In the genomic region with DNA sequence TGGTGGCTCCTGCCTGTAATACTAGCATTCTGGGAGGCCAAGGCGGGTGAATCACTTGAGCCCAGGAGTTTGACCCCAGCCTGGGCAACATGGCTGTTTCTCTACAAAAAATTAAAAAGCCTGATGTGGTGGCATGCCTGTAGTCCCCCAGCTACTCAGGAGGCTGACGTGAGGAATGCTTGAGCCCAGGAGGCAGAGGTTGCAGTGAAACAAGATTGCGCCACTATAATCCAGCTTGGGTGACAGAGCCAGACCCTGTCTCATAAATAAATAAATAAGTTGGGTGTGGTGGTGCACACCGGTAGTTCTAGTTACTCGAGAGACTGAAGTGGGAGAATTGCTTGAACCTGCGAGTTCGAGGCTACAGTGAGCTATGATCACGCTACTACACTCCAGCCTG, we compare ENCODE assay signal across 1 cellular context.
TF ChIP-seq lines count a peak whose summit lies in the region.

No MANE protein-coding gene starts in this region.

TF ChIP-seq in H1, 55 proteins besides CTCF, POLR2A, EP300 and RAD21:
- TF ChIP-seq SRF (IDR thresholded peaks at IDR 0.05; ENCODE audit: low read depth, low read length): no peak
- 0 out of 2 replicates have a peak, but pooled peaks have one; percentile 2 for TF ChIP-seq CEBPB (IDR thresholded peaks at IDR 0.05; ENCODE audit: low read depth, low read length)
